ENCODE assay signal across 8 cellular contexts in the genomic region with DNA sequence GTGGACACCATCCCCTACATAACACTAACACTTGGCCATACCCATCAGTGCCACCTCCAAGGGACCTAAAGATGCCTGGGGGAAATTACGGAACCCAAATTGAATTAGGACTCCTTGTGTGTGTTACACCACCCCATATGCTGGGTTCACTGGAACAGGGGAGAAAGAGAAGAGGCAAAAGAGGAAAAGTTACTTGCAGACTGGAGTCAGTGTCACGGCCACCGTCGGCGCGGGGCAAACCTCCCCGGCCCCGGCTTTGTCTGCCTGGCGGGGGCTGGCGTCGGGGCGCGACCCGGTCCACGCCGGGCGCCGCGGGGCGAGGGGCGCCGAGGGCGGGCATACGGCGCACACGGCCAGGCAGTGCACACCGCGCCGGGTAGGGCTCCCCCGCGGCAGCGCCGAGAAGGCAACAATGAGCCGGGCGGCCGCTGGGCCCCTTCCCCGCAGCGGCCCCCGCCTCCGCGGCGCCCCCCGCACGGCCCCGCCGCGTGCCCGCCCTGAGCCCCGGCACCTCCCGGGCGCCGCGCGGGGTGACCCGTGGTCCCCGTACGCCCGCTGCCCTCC.
DNase-seq lines count a peak whose midpoint lies in the region; ATAC-seq, FAIRE-seq and TF ChIP-seq lines count a peak whose summit lies in the region.

No MANE protein-coding gene starts in this region.

- peak; percentile 12 for ATAC-seq in GM21515 (IDR thresholded peaks at IDR 0.05; ENCODE audit: unreplicated experiment)
- peak; percentile 8 to 19 for ATAC-seq in stimulated activated naive B cell treated with anti-CD40 and anti-IgM and Interleukin-4, amounts not matched to agents 10 μg/mL and 1 μg/mL and 100 μg/mL, for 72 hours (replicated peaks)

- peaks cover 32% of the 10 kb centered on the region for H3K4me1 Mint-ChIP-seq in astrocyte (ENCODE audit: low read depth, unreplicated experiment)
- peaks cover 57 to 81% of the 10 kb centered on the region in 2 donors for H3K4me1 Mint-ChIP-seq in stimulated activated naive B cell treated with anti-CD40 and anti-IgM and Interleukin-4, amounts not matched to agents 10 μg/mL and 1 μg/mL and 100 μg/mL, for 72 hours

- H3K9ac ChIP-seq in MM.1S (ENCODE audit: low read length) (peak overlapping the region; percentile 84), astrocyte (ENCODE audit: low read length) (peak overlapping the region; percentile 87)

- H2AFZ ChIP-seq in MM.1S (ENCODE audit: low read length) (no peak overlapping the region), astrocyte (ENCODE audit: low read depth, low read length) (peak overlapping the region; percentile 61)

- H3K9me3 ChIP-seq in MM.1S (replicated peaks; ENCODE audit: insufficient read depth, low read length) (no peaks in the 10 kb centered on the region), astrocyte (ENCODE audit: insufficient read depth, low read depth, low read length) (no peaks in the 10 kb centered on the region)

- H4K20me1 ChIP-seq in MM.1S (ENCODE audit: insufficient read depth, low read length) = no peaks in the 10 kb centered on the region
- peaks cover 35% of the 10 kb centered on the region for H4K20me1 ChIP-seq in astrocyte (ENCODE audit: insufficient read depth, low read length)

- H3F3A ChIP-seq in MM.1S (ENCODE audit: insufficient read depth, low read length) = 0 out of 2 replicates have a peak, but pooled peaks cover 13% of the 10 kb centered on the region

- H3K27ac Mint-ChIP-seq in astrocyte (ENCODE audit: unreplicated experiment) = peak overlapping the region; percentile 97
- peak overlapping the region; percentile 99 for H3K27ac Mint-ChIP-seq in stimulated activated naive B cell treated with anti-CD40 and anti-IgM and Interleukin-4, amounts not matched to agents 10 μg/mL and 1 μg/mL and 100 μg/mL, for 72 hours

- H3K36me3 ChIP-seq in MM.1S (replicated peaks; ENCODE audit: insufficient read depth, low read length) (peaks cover 5% of the 10 kb centered on the region; the same call in 1 of the 2 replicates), astrocyte (ENCODE audit: insufficient read depth, low read length) (no peaks in the 10 kb centered on the region)

- FAIRE-seq in astrocyte (lab: Jason Lieb, UNC) = no peak

- DNase-seq in D341Med (ENCODE audit: low spot score) = peak; percentile 80
- peak; percentile 35 for DNase-seq in MM.1S
- no peak for DNase-seq in astrocyte (ENCODE audit: low read depth)
- peak; percentile 23 for DNase-seq in iPS-NIHi7 (ENCODE audit: extremely low spot score)
- DNase-seq in stimulated activated naive B cell treated with anti-CD40 and anti-IgM and Interleukin-4, amounts not matched to agents 10 μg/mL and 1 μg/mL and 100 μg/mL, for 72 hours = no peak
- no peak for DNase-seq in GM19240 (ENCODE audit: insufficient read length, low spot score)
- no peak for DNase-seq in DMS153 (lab: John Stamatoyannopoulos, UW)

- H3K79me2 ChIP-seq in MM.1S (ENCODE audit: low read length) (peaks cover 50% of the 10 kb centered on the region), astrocyte (ENCODE audit: insufficient read depth, low read length) (peaks cover 36% of the 10 kb centered on the region)

- peaks cover 2% of the 10 kb centered on the region for H3K36me3 Mint-ChIP-seq in astrocyte (ENCODE audit: low read depth, unreplicated experiment)
- peaks cover 20 to 38% of the 10 kb centered on the region in 2 donors for H3K36me3 Mint-ChIP-seq in stimulated activated naive B cell treated with anti-CD40 and anti-IgM and Interleukin-4, amounts not matched to agents 10 μg/mL and 1 μg/mL and 100 μg/mL, for 72 hours

- TF ChIP-seq CTCF in MM.1S (IDR thresholded peaks at IDR 0.05; ENCODE audit: low read length) (no peak), astrocyte (IDR thresholded peaks at IDR 0.05; ENCODE audit: insufficient read depth, low read depth, low read length) (no peak)

- H3K4me1 ChIP-seq in MM.1S (ENCODE audit: low read length) (peaks cover 15% of the 10 kb centered on the region), astrocyte (ENCODE audit: insufficient read depth, low read length) (peaks cover 28% of the 10 kb centered on the region)

- no peaks in the 10 kb centered on the region for H3K9me2 ChIP-seq in MM.1S (replicated peaks; ENCODE audit: insufficient read depth, low read length)

- H3K27me3 ChIP-seq in MM.1S (replicated peaks; ENCODE audit: insufficient read depth, low read length) (0 out of 2 replicates have a peak, but pooled peaks cover 4% of the 10 kb centered on the region), astrocyte (ENCODE audit: insufficient read depth, low read length) (no peaks in the 10 kb centered on the region)

- H3K27ac ChIP-seq in MM.1S (ENCODE audit: low read length) (peak overlapping the region; percentile 34; the same call in 1 of the 2 replicates), astrocyte (ENCODE audit: low read depth, low read length) (peak overlapping the region; percentile 14)

- peak overlapping the region; percentile 99 for H3K4me3 Mint-ChIP-seq in astrocyte (ENCODE audit: unreplicated experiment)
- H3K4me3 Mint-ChIP-seq in stimulated activated naive B cell treated with anti-CD40 and anti-IgM and Interleukin-4, amounts not matched to agents 10 μg/mL and 1 μg/mL and 100 μg/mL, for 72 hours = peak overlapping the region; percentile 91 to 97

- peak overlapping the region; percentile 78 for H3K4me3 ChIP-seq in MM.1S (ENCODE audit: low read length)
- peak overlapping the region; percentile 83 for H3K4me3 ChIP-seq in astrocyte (ENCODE audit: insufficient read depth, low read depth, low read length)

- H3K4me2 ChIP-seq in MM.1S (ENCODE audit: low read depth, low read length) (peak overlapping the region; percentile 62), astrocyte (ENCODE audit: low read length) (peak overlapping the region; percentile 95)

- no peaks in the 10 kb centered on the region for H3K27me3 Mint-ChIP-seq in astrocyte (ENCODE audit: low read depth, unreplicated experiment)
- no peaks in the 10 kb centered on the region for H3K27me3 Mint-ChIP-seq in stimulated activated naive B cell treated with anti-CD40 and anti-IgM and Interleukin-4, amounts not matched to agents 10 μg/mL and 1 μg/mL and 100 μg/mL, for 72 hours

- peaks cover 2% of the 10 kb centered on the region for H3K9me3 Mint-ChIP-seq in astrocyte (ENCODE audit: unreplicated experiment)
- peaks cover 2 to 3% of the 10 kb centered on the region in 2 donors for H3K9me3 Mint-ChIP-seq in stimulated activated naive B cell treated with anti-CD40 and anti-IgM and Interleukin-4, amounts not matched to agents 10 μg/mL and 1 μg/mL and 100 μg/mL, for 72 hours

Comparison
In these comparisons a context has a peak if more than half of its experiments do, and no peak if none do; other contexts are left out.
1. DNase-seq: peak in D341Med (single experiment), MM.1S (single experiment) and iPS-NIHi7 (single experiment); none in astrocyte (single experiment), stimulated activated naive B cell treated with anti-CD40 and anti-IgM and Interleukin-4, amounts not matched to agents 10 μg/mL and 1 μg/mL and 100 μg/mL, for 72 hours (single experiment), GM19240 (single experiment) and DMS153 (single experiment).